Comparison of ENCODE assay signal across 12 cellular contexts in the genomic region with DNA sequence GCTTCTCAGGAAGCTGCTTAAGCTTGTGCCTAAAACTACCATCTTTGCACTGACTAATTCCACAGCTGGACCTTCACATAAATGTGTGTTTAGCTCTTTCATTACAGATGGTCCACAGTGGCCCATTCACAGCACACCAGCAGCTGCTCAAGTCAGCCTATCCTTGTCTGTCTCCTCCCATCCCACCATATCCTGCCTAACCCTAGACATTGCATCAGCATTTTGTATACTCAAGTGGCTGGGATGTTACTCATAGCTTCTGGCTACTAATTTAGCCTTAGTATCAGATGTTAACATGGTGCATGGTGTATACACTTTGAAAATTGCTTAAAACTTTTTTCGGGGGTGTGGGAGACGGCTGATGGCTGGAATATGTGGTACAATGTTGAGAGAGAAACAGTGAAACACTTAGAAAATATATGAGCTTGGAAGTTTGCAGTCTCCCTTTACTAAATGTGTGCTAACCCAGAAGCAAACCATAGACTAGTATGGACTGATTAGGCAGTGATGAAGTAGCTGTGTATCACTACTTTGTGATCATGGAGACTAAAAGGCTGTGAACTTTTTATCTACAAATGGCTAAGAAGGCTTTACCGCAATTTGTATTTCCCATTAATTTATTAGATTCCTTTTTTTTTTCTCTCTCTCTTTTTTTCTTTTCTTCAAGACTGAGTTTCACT.
DNase-seq lines count a peak whose midpoint lies in the region; ATAC-seq, FAIRE-seq and TF ChIP-seq lines count a peak whose summit lies in the region.
"Had no signal": no experiment of that assay in that cellular context is flagged by ENCODE, and none has a peak within 500 bp of the region (broad histone marks: within the 10 kb centered on the region; RNA-seq: fewer than 3 reads in every experiment).

No MANE protein-coding gene starts in this region.

- H3K4me1 ChIP-seq in CD8-positive, alpha-beta T cell (ENCODE audit: insufficient read depth, low read length), result no peaks in the 10 kb centered on the region
- H3K4me1 ChIP-seq in K562 (replicated peaks in 1 of 2; ENCODE audit: control insufficient read depth in 2 of 2, insufficient read depth in 2 of 2, low read length in 2 of 2) (peaks cover 0 to 5% of the 10 kb centered on the region in 2 experiments; a peak in 1 of 5 replicates), mesenchymal stem cell (ENCODE audit: control insufficient read depth, insufficient read depth, low read depth, low read length) (peaks cover 2% of the 10 kb centered on the region), sigmoid colon (no peaks in the 10 kb centered on the region), HAP-1 (no peaks in the 10 kb centered on the region)

- no peak overlapping the region for H2BK12ac ChIP-seq in mesenchymal stem cell (ENCODE audit: low read length in 2 of 2)

- H3K23ac ChIP-seq in mesenchymal stem cell (ENCODE audit: low read length in 2 of 2), result no peak overlapping the region

- no peaks in the 10 kb centered on the region for H3K4me1 Mint-ChIP-seq in CD8-positive, alpha-beta T cell (ENCODE audit: low read depth)
- H3K4me1 Mint-ChIP-seq: activated naive CD4-positive, alpha-beta T cell treated with anti-CD3 and anti-CD28 coated beads, Interleukin-2, amount 50 U/mL, for 24 hours had no signal

- TF ChIP-seq EP300 in K562 (IDR thresholded peaks at IDR 0.05; ENCODE audit: low read length) (peak; percentile 32), sigmoid colon (IDR thresholded peaks at IDR 0.05) (no peak)

- H3K4ac ChIP-seq in mesenchymal stem cell (ENCODE audit: low read depth in 1 of 2, low read length in 2 of 2), result no peak overlapping the region

- H3K4me2 ChIP-seq in K562 (ENCODE audit: insufficient read depth, low read length) (no peak overlapping the region), mesenchymal stem cell (ENCODE audit: low read length, poor library complexity, severe bottlenecking) (no peak overlapping the region)

- peak; percentile 27 for ATAC-seq in CD8-positive, alpha-beta T cell
- peak; percentile 97 for ATAC-seq in K562
- ATAC-seq in GM21619 (IDR thresholded peaks at IDR 0.05; ENCODE audit: unreplicated experiment), result no peak
- ATAC-seq in GM21423 (IDR thresholded peaks at IDR 0.05; ENCODE audit: unreplicated experiment), result no peak

- TF ChIP-seq CTCF in CD8-positive, alpha-beta T cell (IDR thresholded peaks at IDR 0.05), result no peak
- TF ChIP-seq CTCF in K562 (IDR thresholded peaks at IDR 0.05 in 2 of 3, conservative IDR thresholded peaks at IDR 0.05 in 1 of 3; ENCODE audit: insufficient read depth in 2 of 3, low read depth in 1 of 3, low read length in 3 of 3) (no peak), sigmoid colon (IDR thresholded peaks at IDR 0.05) (no peak)

- H3K27me3 Mint-ChIP-seq in CD8-positive, alpha-beta T cell (ENCODE audit: low read depth), result no peaks in the 10 kb centered on the region
- H3K27me3 Mint-ChIP-seq: activated naive CD4-positive, alpha-beta T cell treated with anti-CD3 and anti-CD28 coated beads, Interleukin-2, amount 50 U/mL, for 24 hours had no signal

- no peaks in the 10 kb centered on the region for H4K20me1 ChIP-seq in K562 (replicated peaks; ENCODE audit: control insufficient read depth, insufficient read depth, low read length)

- POLR2A ChIA-PET in CD8-positive, alpha-beta T cell (lab: Charles Lee), result no interaction called here
- POLR2A ChIA-PET in K562 (lab: Yijun Ruan, JAX), result interaction anchor here (0.6 to 1.2 kb wide), 3 partner anchors 8 to 1059 kb away, joined by 3 to 5 read pairs (median 5); no protein-coding TSS in a partner anchor

- 75% methylated on average over 3 of the region's 3 CpGs for WGBS in K562 (ENCODE audit: insufficient coverage, low coverage, missing lambda C conversion rate)
- 67% methylated on average over 3 of the region's 3 CpGs for WGBS in mesenchymal stem cell
- WGBS in sigmoid colon, 2 donors, result 91 to 95% methylated on average over 3 of the region's 3 CpGs

- no peak overlapping the region for H2BK15ac ChIP-seq in mesenchymal stem cell (ENCODE audit: low read depth, poor library complexity, severe bottlenecking)

- no peak overlapping the region for H3K14ac ChIP-seq in mesenchymal stem cell (ENCODE audit: low read length in 2 of 2)

- H3K27ac Mint-ChIP-seq in CD8-positive, alpha-beta T cell, result no peak overlapping the region
- H3K27ac Mint-ChIP-seq: activated naive CD4-positive, alpha-beta T cell treated with anti-CD3 and anti-CD28 coated beads, Interleukin-2, amount 50 U/mL, for 24 hours had no signal

- peaks cover 27% of the 10 kb centered on the region for H3K36me3 ChIP-seq in CD8-positive, alpha-beta T cell (ENCODE audit: insufficient read depth, low read length)
- H3K36me3 ChIP-seq in K562 (ENCODE audit: control insufficient read depth, insufficient read depth, low read length) (peaks cover 23% of the 10 kb centered on the region), mesenchymal stem cell (ENCODE audit: control insufficient read depth in 1 of 2, insufficient read depth in 2 of 2, low read depth in 1 of 2, low read length in 2 of 2) (peaks cover 3 to 52% of the 10 kb centered on the region in 2 experiments), sigmoid colon (peaks cover 0 to 93% (median 22%) of the 10 kb centered on the region in 4 donors), HAP-1 (replicated peaks) (peaks cover 33% of the 10 kb centered on the region)

- DNase-seq in CD8-positive, alpha-beta T cell, result no peak
- DNase-seq in HK-2 (ENCODE audit: unreplicated experiment) (peak; percentile 8), K562 (ENCODE audit: extremely low read depth in 1 of 4, low spot score in 3 of 4) (peak in 2 of 4 experiments; percentile 16 to 35), mesenchymal stem cell (peak; percentile 93), sigmoid colon (no peak), HAP-1 (ENCODE audit: low spot score in 2 of 2) (no peak)
- DNase-seq: NCI-H510A, occipital lobe had no signal

- TF ChIP-seq POLR2A in K562 (conservative IDR thresholded peaks at IDR 0.05) (no peak), sigmoid colon (IDR thresholded peaks at IDR 0.05) (no peak)

- no peak overlapping the region for H2AK5ac ChIP-seq in mesenchymal stem cell (ENCODE audit: low read length, severe bottlenecking)

- no peak overlapping the region for H3K4me3 Mint-ChIP-seq in CD8-positive, alpha-beta T cell
- H3K4me3 Mint-ChIP-seq: activated naive CD4-positive, alpha-beta T cell treated with anti-CD3 and anti-CD28 coated beads, Interleukin-2, amount 50 U/mL, for 24 hours had no signal

- H3K4me3 ChIP-seq in CD8-positive, alpha-beta T cell (ENCODE audit: low read depth, low read length), result no peak overlapping the region
- H3K4me3 ChIP-seq in K562, result no peak overlapping the region
- H3K4me3 ChIP-seq in mesenchymal stem cell (ENCODE audit: insufficient read depth in 1 of 2, low read depth in 1 of 2, low read length in 2 of 2), result no peak overlapping the region
- no peak overlapping the region for H3K4me3 ChIP-seq in sigmoid colon
- H3K4me3 ChIP-seq in HAP-1, result no peak overlapping the region

- no peaks in the 10 kb centered on the region for H3K9me3 Mint-ChIP-seq in CD8-positive, alpha-beta T cell
- H3K9me3 Mint-ChIP-seq: activated naive CD4-positive, alpha-beta T cell treated with anti-CD3 and anti-CD28 coated beads, Interleukin-2, amount 50 U/mL, for 24 hours had no signal

- H3K18ac ChIP-seq in mesenchymal stem cell (ENCODE audit: low read depth in 1 of 2, low read length in 2 of 2), result no peak overlapping the region

- H3K9ac ChIP-seq in K562 (ENCODE audit: insufficient read depth in 1 of 2, low read depth in 2 of 2, low read length in 2 of 2) (no peak overlapping the region), mesenchymal stem cell (ENCODE audit: low read length) (peak overlapping the region; percentile 67)

- H3K9me3 ChIP-seq in CD8-positive, alpha-beta T cell (ENCODE audit: low read length), result no peaks in the 10 kb centered on the region
- H3K9me3 ChIP-seq in K562 (replicated peaks; ENCODE audit: control insufficient read depth, insufficient read depth, low read depth, low read length) (no peaks in the 10 kb centered on the region), mesenchymal stem cell (ENCODE audit: control insufficient read depth, low read length) (no peaks in the 10 kb centered on the region), sigmoid colon (no peaks in the 10 kb centered on the region), HAP-1 (no peaks in the 10 kb centered on the region)

- no peaks in the 10 kb centered on the region for H3K27me3 ChIP-seq in CD8-positive, alpha-beta T cell (ENCODE audit: insufficient read depth, low read length)
- H3K27me3 ChIP-seq in K562 (ENCODE audit: control insufficient read depth in 2 of 2, insufficient read depth in 2 of 2, low read length in 2 of 2) (no peaks in the 10 kb centered on the region), mesenchymal stem cell (ENCODE audit: control insufficient read depth in 1 of 2, insufficient read depth in 1 of 2, low read length in 2 of 2) (no peaks in the 10 kb centered on the region), sigmoid colon (no peaks in the 10 kb centered on the region), HAP-1 (ENCODE audit: low read depth) (no peaks in the 10 kb centered on the region)

- H2AFZ ChIP-seq in K562 (ENCODE audit: low read depth, low read length) (no peak overlapping the region; the same call in 1 of the 2 replicates), mesenchymal stem cell (ENCODE audit: low read depth, low read length) (no peak overlapping the region)

- H4K8ac ChIP-seq in mesenchymal stem cell (ENCODE audit: low read length), result peak overlapping the region; percentile 3

- H2BK5ac ChIP-seq in mesenchymal stem cell (ENCODE audit: low read depth, low read length, poor library complexity, severe bottlenecking), result no peak overlapping the region

- no peaks in the 10 kb centered on the region for H3K9me1 ChIP-seq in K562 (ENCODE audit: control insufficient read depth, insufficient read depth, low read length)

- no peak for TF ChIP-seq RAD21 in K562 (CRISPR knock-in tag; conservative IDR thresholded peaks at IDR 0.05 in 1 of 2, IDR thresholded peaks at IDR 0.05 in 1 of 2)

- peaks cover 77% of the 10 kb centered on the region for H3K36me3 Mint-ChIP-seq in CD8-positive, alpha-beta T cell

- CTCF ChIA-PET in CD8-positive, alpha-beta T cell (lab: Charles Lee), result interaction anchor here (0.6 to 0.8 kb wide), 2 partner anchors 21 to 1789 kb away, joined by 3 read pairs; no protein-coding TSS in a partner anchor
- CTCF ChIA-PET in K562 (lab: Yijun Ruan, JAX; ENCODE audit: low intra/inter-chr PET ratio), result no interaction called here

- H3K79me1 ChIP-seq in mesenchymal stem cell (replicated peaks; ENCODE audit: low read length, poor library complexity, severe bottlenecking), result no peaks in the 10 kb centered on the region

- H2BK120ac ChIP-seq in mesenchymal stem cell (ENCODE audit: low read depth, low read length), result no peak overlapping the region

- no peak overlapping the region for H3K27ac ChIP-seq in CD8-positive, alpha-beta T cell (ENCODE audit: low read depth, low read length)
- H3K27ac ChIP-seq in K562 (ENCODE audit: extremely low read depth, low read depth, low read length), result peak overlapping the region; percentile 5; the same call in 1 of the 3 replicates
- no peak overlapping the region for H3K27ac ChIP-seq in mesenchymal stem cell (ENCODE audit: low read length, poor library complexity, severe bottlenecking)
- no peak overlapping the region for H3K27ac ChIP-seq in sigmoid colon

- no peaks in the 10 kb centered on the region for H3K79me2 ChIP-seq in K562 (ENCODE audit: control insufficient read depth, insufficient read depth, low read length)

- in situ Hi-C loops in K562 (cut with MboI), result no loop called here
- in situ Hi-C loops in HAP-1 (cut with MboI; ENCODE audit: low sequenced_read_pairs), result no loop called here

- intact Hi-C loops in CD8-positive, alpha-beta T cell (cut with DNase I, micrococcal nuclease), result no loop called here
- intact Hi-C loops in K562 (cut with micrococcal nuclease), result no loop called here
- intact Hi-C loops in sigmoid colon (cut with DNase I), result no loop called here

- H4K91ac ChIP-seq in mesenchymal stem cell (ENCODE audit: low read length), result no peak overlapping the region

- FAIRE-seq in K562 (lab: Jason Lieb, UNC), result no peak
- FAIRE-seq: TTC549 had no signal

- BruUV-seq in K562 (replicated peaks; lab: Mats Ljungman, UMichigan), result no TSS peak

Comparison
In these comparisons a context has a peak if more than half of its experiments do, and no peak if none do; other contexts are left out.
1. ATAC-seq: peak in CD8-positive, alpha-beta T cell (single experiment) and K562 (single experiment); none in GM21619 (single experiment) and GM21423 (single experiment).
2. DNase-seq: peak in HK-2 (single experiment) and mesenchymal stem cell (single experiment); none in CD8-positive, alpha-beta T cell (0 of 7), sigmoid colon (single experiment) and HAP-1 (0 of 2).